In genomic region chr20:23407770-23408467, GRCh38 we compare ENCODE assay signal across 15 cellular contexts. TPM values are rescaled to one million over a fixed set of nuclear protein-coding genes. Genes with fewer than 3 reads are reported as not detected.
A peak's percentile ranks its signal among the peaks of the same experiment; 100 is the strongest.
DNase-seq lines count a peak whose midpoint lies in the region; ATAC-seq, FAIRE-seq and TF ChIP-seq lines count a peak whose summit lies in the region.
"Had no signal": no experiment of that assay in that cellular context is flagged by ENCODE, and none has a peak within 500 bp of the region (broad histone marks: within the 10 kb centered on the region; RNA-seq: fewer than 3 reads in every experiment).

No MANE protein-coding gene starts in this region.

- peaks cover 37% of the 10 kb centered on the region for H3K4me1 Mint-ChIP-seq in activated naive CD8-positive, alpha-beta T cell (ENCODE audit: low read depth)
- peaks cover 13% of the 10 kb centered on the region for H3K4me1 Mint-ChIP-seq in WTC11

- peak overlapping the region; percentile 46 for H3K27ac Mint-ChIP-seq in activated naive CD8-positive, alpha-beta T cell
- H3K27ac Mint-ChIP-seq in WTC11, result no peak overlapping the region

- no peaks in the 10 kb centered on the region for H3K9me3 Mint-ChIP-seq in activated naive CD8-positive, alpha-beta T cell (ENCODE audit: low read depth)
- no peaks in the 10 kb centered on the region for H3K9me3 Mint-ChIP-seq in WTC11

- H3K27me3 Mint-ChIP-seq in activated naive CD8-positive, alpha-beta T cell, result no peaks in the 10 kb centered on the region
- no peaks in the 10 kb centered on the region for H3K27me3 Mint-ChIP-seq in WTC11 (ENCODE audit: low read depth)

- H3K4me3 Mint-ChIP-seq in activated naive CD8-positive, alpha-beta T cell, result no peak overlapping the region
- H3K4me3 Mint-ChIP-seq in WTC11, result no peak overlapping the region

- FAIRE-seq in HTR-8/SVneo (lab: Jason Lieb, UNC), result no peak
- FAIRE-seq: TTC549 had no signal

- peaks cover 2% of the 10 kb centered on the region for H3K36me3 Mint-ChIP-seq in activated naive CD8-positive, alpha-beta T cell
- no peaks in the 10 kb centered on the region for H3K36me3 Mint-ChIP-seq in WTC11

- POLR2A ChIA-PET in GM10248 (lab: Yijun Ruan, JAX), result interaction anchor here (0.7 kb wide), 1 partner anchor 10 kb away, joined by 4 read pairs; no protein-coding TSS in a partner anchor
- POLR2A ChIA-PET in WTC11 (lab: Charles Lee), result no interaction called here

- peak; percentile 79 for ATAC-seq in GM19328 (IDR thresholded peaks at IDR 0.05; ENCODE audit: unreplicated experiment)
- peak; percentile 88 for ATAC-seq in HG02973 (IDR thresholded peaks at IDR 0.05; ENCODE audit: unreplicated experiment)
- ATAC-seq in WTC11, result no peak

- CTCF ChIA-PET in GM10248 (lab: Yijun Ruan, JAX) (interaction anchor here (1.7 to 8.1 kb wide), 2 partner anchors 10 to 58 kb away, joined by 6 to 73 read pairs; partner anchors contain the start of genes NAPB and NXT1), WTC11 (lab: Charles Lee) (no interaction called here)

- TF ChIP-seq CTCF in GM10248 (IDR thresholded peaks at IDR 0.05; ENCODE audit: control extremely low read depth, extremely low read depth, low read depth, missing control alignments), result no peak
- TF ChIP-seq CTCF in WTC11 (IDR thresholded peaks at IDR 0.05), result no peak

- DNase-seq in GM10248 (ENCODE audit: extremely low spot score), result peak; percentile 49
- DNase-seq in C1 segment of cervical spinal cord (lab: John Stamatoyannopoulos, UW), result no peak
- DNase-seq in HTR-8/SVneo (ENCODE audit: insufficient read length, low spot score), result no peak
- no peak for DNase-seq in NCI-H2171 (lab: John Stamatoyannopoulos, UW)
- DNase-seq in WTC11 (ENCODE audit: low spot score), result no peak
- DNase-seq: brain microvascular endothelial cell, Caco-2, foreskin fibroblast, GM23248, midbrain had no signal

TF ChIP-seq in WTC11, 78 proteins besides CTCF, POLR2A, EP300 and RAD21:
- TF ChIP-seq AFF4 (CRISPR knock-in tag; IDR thresholded peaks at IDR 0.05; ENCODE audit: borderline replicate concordance) (no peak), ELF4 (CRISPR knock-in tag; IDR thresholded peaks at IDR 0.05; ENCODE audit: low read depth) (no peak), ZNF138 (CRISPR knock-in tag; conservative IDR thresholded peaks at IDR 0.05) (no peak)

RNA-seq across cellular contexts. Expression of gene NAPB, which starts 13.4 kb away (rescaled TPM):
- 12.9 to 15.1 TPM (median 13.3 TPM) in 3 replicates for total RNA-seq in WTC11 (2021)

RNA-seq across cellular contexts. Expression of gene CSTL1, which starts 31.6 kb away (rescaled TPM):
- not detected in 3 replicates for total RNA-seq in WTC11 (2021)
- total RNA-seq: GM23248, M059J had no signal

RNA-seq across cellular contexts. Expression of gene CST11, which starts 44.8 kb away (rescaled TPM):
- total RNA-seq in WTC11 (2021), result not detected in 3 replicates
- total RNA-seq: Caco-2, GM23248, M059J had no signal

RNA-seq across cellular contexts. Expression of gene GZF1, which starts 45.9 kb away (rescaled TPM):
- 9.5 to 11.2 TPM (median 10.1 TPM) in 3 replicates for total RNA-seq in WTC11 (2021)

RNA-seq across cellular contexts. Expression of gene NXT1, which starts 57.3 kb away (rescaled TPM):
- 18.5 to 19.5 TPM (median 18.8 TPM) in 3 replicates for total RNA-seq in WTC11 (2021)
